ENCODE assay signal across 22 cellular contexts in the genomic region with DNA sequence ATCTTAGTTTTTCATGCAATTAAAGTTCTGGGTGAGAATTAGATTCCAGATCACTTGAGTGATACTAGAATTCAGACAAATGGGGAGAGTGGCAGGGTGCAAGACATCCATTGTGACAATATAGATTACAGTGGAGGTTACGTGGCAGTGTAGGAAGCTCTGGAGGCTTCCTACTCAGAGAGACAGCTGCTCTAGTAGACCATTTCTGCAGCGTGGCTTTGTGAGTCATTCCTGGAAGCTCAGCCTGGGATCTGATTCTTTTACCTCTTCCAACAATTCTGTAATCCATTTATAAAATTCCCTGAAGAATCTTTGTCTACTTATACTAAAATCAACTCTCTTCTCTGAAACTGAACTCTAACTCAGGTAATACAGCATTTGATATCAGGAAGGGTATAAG.
DNase-seq lines count a peak whose midpoint lies in the region; ATAC-seq and TF ChIP-seq lines count a peak whose summit lies in the region.
"Had no signal": no experiment of that assay in that cellular context is flagged by ENCODE, and none has a peak within 500 bp of the region (broad histone marks: within the 10 kb centered on the region; RNA-seq: fewer than 3 reads in every experiment).

No MANE protein-coding gene starts in this region.

- no peaks in the 10 kb centered on the region for H3K27me3 Mint-ChIP-seq in nephron (ENCODE audit: low read depth)
- H3K27me3 Mint-ChIP-seq in chondrocyte (ENCODE audit: low read depth) = peaks cover 11% of the 10 kb centered on the region

- H3K4me1 Mint-ChIP-seq in nephron (no peaks in the 10 kb centered on the region), chondrocyte (ENCODE audit: low read depth) (no peaks in the 10 kb centered on the region)

- DNase-seq in EH (ENCODE audit: low read depth) = peak; percentile 4
- peak; percentile 10 for DNase-seq in M059J (ENCODE audit: low read depth)
- DNase-seq in epithelial cell of esophagus (ENCODE audit: low read depth) = peak; percentile 15
- DNase-seq in chondrocyte (ENCODE audit: low spot score) = no peak
- no peak for DNase-seq in stimulated activated CD4-positive, alpha-beta T cell treated with anti-CD3 and anti-CD28 coated beads, Interleukin-2, amount 100 ng/mL, for 24 hours
- no peak for DNase-seq in SIG-M5 treated with dmso at 0.1 percent for 504 hours (lab: John Stamatoyannopoulos, UW; ENCODE audit: unreplicated experiment)
- no peak for DNase-seq in activated naive CD4-positive, alpha-beta T cell treated with anti-CD3 and anti-CD28 coated beads, Interleukin-2, amount 50 U/mL, for 72 hours (ENCODE audit: low spot score in 2 of 2)
- DNase-seq: activated naive CD4-positive, alpha-beta T cell treated with anti-CD3 and anti-CD28 coated beads for 36 hours; activated T-cell treated with anti-CD3 and anti-CD28 coated beads for 4 hours; body of pancreas; KG1; left colon; midbrain; NCI-H1092; NCI-H2171; NCI-H774; sigmoid colon; stimulated activated CD4-positive, alpha-beta T cell treated with anti-CD3 and anti-CD28 coated beads, Interleukin-2, amount 100 ng/mL, for 48 hours had no signal

- H3K36me3 Mint-ChIP-seq in nephron (ENCODE audit: low read depth) = no peaks in the 10 kb centered on the region
- no peaks in the 10 kb centered on the region for H3K36me3 Mint-ChIP-seq in chondrocyte (ENCODE audit: low read depth)
- H3K36me3 Mint-ChIP-seq in activated naive CD4-positive, alpha-beta T cell treated with anti-CD3 and anti-CD28 coated beads, Interleukin-2, amount 50 U/mL, for 72 hours = no peaks in the 10 kb centered on the region

- H3K9me3 Mint-ChIP-seq in nephron (no peaks in the 10 kb centered on the region), chondrocyte (ENCODE audit: low read depth) (no peaks in the 10 kb centered on the region)
- no peaks in the 10 kb centered on the region for H3K9me3 Mint-ChIP-seq in activated naive CD4-positive, alpha-beta T cell treated with anti-CD3 and anti-CD28 coated beads, Interleukin-2, amount 50 U/mL, for 72 hours
- H3K9me3 Mint-ChIP-seq: activated naive CD4-positive, alpha-beta T cell treated with anti-CD3 and anti-CD28 coated beads for 36 hours had no signal

- TF ChIP-seq CTCF in epithelial cell of esophagus (IDR thresholded peaks at IDR 0.05; ENCODE audit: insufficient read depth, low read depth, low read length, missing control alignments) = no peak
- no peak for TF ChIP-seq CTCF in nephron (IDR thresholded peaks at IDR 0.05; ENCODE audit: unreplicated experiment in 3 of 3)
- no peak for TF ChIP-seq CTCF in chondrocyte (IDR thresholded peaks at IDR 0.05)

- H3K27ac Mint-ChIP-seq in nephron (peak overlapping the region; percentile 13 to 77 (median 23)), chondrocyte (ENCODE audit: unreplicated experiment) (no peak overlapping the region)
- no peak overlapping the region for H3K27ac Mint-ChIP-seq in activated naive CD4-positive, alpha-beta T cell treated with anti-CD3 and anti-CD28 coated beads, Interleukin-2, amount 50 U/mL, for 72 hours
- H3K27ac Mint-ChIP-seq: activated naive CD4-positive, alpha-beta T cell treated with anti-CD3 and anti-CD28 coated beads for 36 hours had no signal

- H3K4me3 ChIP-seq in epithelial cell of esophagus (ENCODE audit: low read length) = no peak overlapping the region
- H3K4me3 ChIP-seq: body of pancreas, esophagus muscularis mucosa, GM12878, sigmoid colon had no signal

- H3K4me3 Mint-ChIP-seq in nephron (no peak overlapping the region), chondrocyte (ENCODE audit: unreplicated experiment) (no peak overlapping the region)
- H3K4me3 Mint-ChIP-seq: activated naive CD4-positive, alpha-beta T cell treated with anti-CD3 and anti-CD28 coated beads for 36 hours had no signal

- ATAC-seq in activated naive CD4-positive, alpha-beta T cell treated with anti-CD3 and anti-CD28 coated beads, Interleukin-2, amount 50 U/mL, for 72 hours = no peak
- ATAC-seq: body of pancreas, left colon, Panc1 had no signal

Comparison
In these comparisons a context has a peak if more than half of its experiments do, and no peak if none do; other contexts are left out.
1. DNase-seq: peak in EH (single experiment), M059J (single experiment) and epithelial cell of esophagus (single experiment); none in chondrocyte (single experiment), stimulated activated CD4-positive, alpha-beta T cell treated with anti-CD3 and anti-CD28 coated beads, Interleukin-2, amount 100 ng/mL, for 24 hours (0 of 2), SIG-M5 treated with dmso at 0.1 percent for 504 hours (single experiment) and activated naive CD4-positive, alpha-beta T cell treated with anti-CD3 and anti-CD28 coated beads, Interleukin-2, amount 50 U/mL, for 72 hours (0 of 2).
2. H3K27ac Mint-ChIP-seq: peak in nephron (3 of 3); none in chondrocyte (single experiment) and activated naive CD4-positive, alpha-beta T cell treated with anti-CD3 and anti-CD28 coated beads, Interleukin-2, amount 50 U/mL, for 72 hours (0 of 2).